Comparison of ENCODE assay signal across 2 cellular contexts in genomic region chr9:91433180-91433579, GRCh38.
A peak's percentile ranks its signal among the peaks of the same experiment; 100 is the strongest.
TF ChIP-seq lines count a peak whose summit lies in the region.

No MANE protein-coding gene starts in this region.

TF ChIP-seq in A549, 52 proteins besides CTCF, POLR2A, EP300 and RAD21 (continued from another document):
- TF ChIP-seq HES2 (IDR thresholded peaks at IDR 0.05) (no peak), FOSL2 (IDR thresholded peaks at IDR 0.05) (peak; percentile 74), FOSL2 (CRISPR knock-in tag; IDR thresholded peaks at IDR 0.05) (peak; percentile 94), ZSCAN20 (CRISPR knock-in tag; IDR thresholded peaks at IDR 0.05) (no peak), CHD2 (IDR thresholded peaks at IDR 0.05; ENCODE audit: low read length, partially characterized antibody) (no peak), KDM1A (IDR thresholded peaks at IDR 0.05; ENCODE audit: low read depth) (no peak), MYC (IDR thresholded peaks at IDR 0.05; ENCODE audit: borderline replicate concordance, low read length) (no peak), CHD4 (IDR thresholded peaks at IDR 0.05; ENCODE audit: borderline replicate concordance) (no peak), NPAS2 (CRISPR knock-in tag; IDR thresholded peaks at IDR 0.05; ENCODE audit: borderline replicate concordance) (no peak), HEYL (CRISPR knock-in tag; IDR thresholded peaks at IDR 0.05) (no peak), KDM5A (IDR thresholded peaks at IDR 0.05) (no peak), CEBPB (IDR thresholded peaks at IDR 0.05) (peak in 1 of 2 experiments; percentile 37; a peak in 1 of 4 replicates), ZC3H11A (IDR thresholded peaks at IDR 0.05) (no peak), MAX (IDR thresholded peaks at IDR 0.05) (peak; percentile 44; the same call in 1 of the 2 replicates), CBX8 (IDR thresholded peaks at IDR 0.05) (no peak), GATA3 (IDR thresholded peaks at IDR 0.05; ENCODE audit: borderline replicate concordance) (peak; percentile 77), MAZ (IDR thresholded peaks at IDR 0.05; ENCODE audit: borderline replicate concordance, low read depth, low read length) (no peak), RCOR1 (IDR thresholded peaks at IDR 0.05; ENCODE audit: low read depth, low read length) (no peak), HMGXB4 (CRISPR knock-in tag; IDR thresholded peaks at IDR 0.05; ENCODE audit: borderline replicate concordance) (no peak), JUN (IDR thresholded peaks at IDR 0.05) (0 out of 5 replicates have a peak, but pooled peaks of 1 of the 2 experiments have one; percentile 35), RNF2 (IDR thresholded peaks at IDR 0.05; ENCODE audit: borderline replicate concordance, low read depth) (no peak), ELK1 (IDR thresholded peaks at IDR 0.05; ENCODE audit: low read depth, low read length) (no peak), SMC3 (IDR thresholded peaks at IDR 0.05) (peak; percentile 83), E2F6 (IDR thresholded peaks at IDR 0.05; ENCODE audit: borderline replicate concordance, low read depth) (no peak), HOXB13 (CRISPR knock-in tag; IDR thresholded peaks at IDR 0.05; ENCODE audit: low read depth) (no peak), JUNB (IDR thresholded peaks at IDR 0.05) (peak; percentile 75)

TF ChIP-seq in H1, 55 proteins besides CTCF, POLR2A, EP300 and RAD21 (continued from another document):
- TF ChIP-seq EGR1 (IDR thresholded peaks at IDR 0.05; ENCODE audit: borderline replicate concordance, low read depth, low read length) (no peak), SP1 (IDR thresholded peaks at IDR 0.05; ENCODE audit: low read depth, low read length) (no peak), TAF7 (optimal IDR thresholded peaks at IDR 0.05; ENCODE audit: borderline replicate concordance, low read depth, low read length) (no peak), ZNF274 (IDR thresholded peaks at IDR 0.05; ENCODE audit: borderline replicate concordance, extremely low read depth, low read length) (no peak), JUN (IDR thresholded peaks at IDR 0.05; ENCODE audit: low read depth, low read length) (no peak), HDAC2 (IDR thresholded peaks at IDR 0.05; ENCODE audit: borderline replicate concordance in 1 of 2, low read depth in 2 of 2, low read length in 2 of 2) (no peak), KDM1A (IDR thresholded peaks at IDR 0.05; ENCODE audit: borderline replicate concordance, low read length) (no peak), ATF2 (IDR thresholded peaks at IDR 0.05; ENCODE audit: low read length) (no peak)
